In the genomic region with DNA sequence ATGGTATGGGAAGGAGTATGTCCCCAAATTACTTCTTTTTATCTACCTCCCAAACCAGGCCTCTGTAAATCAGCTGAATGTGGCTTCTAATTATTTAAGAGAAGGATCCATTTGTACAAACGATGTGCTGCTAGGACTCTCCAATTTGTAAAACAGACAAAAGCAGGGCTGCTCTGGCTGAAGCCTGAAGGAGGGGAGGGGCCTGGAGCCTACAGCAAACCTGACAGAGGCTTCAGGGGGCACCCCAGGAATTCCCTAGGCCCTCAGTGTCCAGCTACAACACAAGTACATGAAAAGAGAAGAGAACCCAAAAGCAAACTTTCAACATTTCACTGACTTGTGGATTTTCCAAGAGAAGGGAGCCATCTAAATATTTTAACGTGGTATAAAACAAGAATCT, we compare ENCODE assay signal across 18 cellular contexts.
A peak's percentile ranks its signal among the peaks of the same experiment; 100 is the strongest.
DNase-seq lines count a peak whose midpoint lies in the region; ATAC-seq and TF ChIP-seq lines count a peak whose summit lies in the region.
"Had no signal": no experiment of that assay in that cellular context is flagged by ENCODE, and none has a peak within 500 bp of the region (broad histone marks: within the 10 kb centered on the region; RNA-seq: fewer than 3 reads in every experiment).

No MANE protein-coding gene starts in this region.

- H3K9me2 ChIP-seq in GM23338 (ENCODE audit: insufficient read depth), result no peaks in the 10 kb centered on the region; the same call in 1 of the 2 replicates

- intact Hi-C loops in left colon (cut with DNase I, micrococcal nuclease), result no loop called here

- no CpG with 5 or more reads among the region's 2 CpGs for WGBS in mesendoderm (ENCODE audit: extremely low coverage, insufficient coverage, low lambda C conversion rate)

- peak overlapping the region; percentile 14 for H2BK15ac ChIP-seq in mesendoderm (replicated peaks; ENCODE audit: low read depth)

- H3K27me3 Mint-ChIP-seq in GM23338 (ENCODE audit: insufficient read depth, low read depth, poor library complexity), result no peaks in the 10 kb centered on the region
- no peaks in the 10 kb centered on the region for H3K27me3 Mint-ChIP-seq in neural progenitor cell (ENCODE audit: insufficient read depth, low read depth)

- H3K4me3 Mint-ChIP-seq in GM23338 (no peak overlapping the region), neural progenitor cell (no peak overlapping the region)
- H3K4me3 Mint-ChIP-seq: CD4-positive, alpha-beta memory T cell; HFFc6 had no signal

- no peak overlapping the region for H3K4ac ChIP-seq in mesendoderm (ENCODE audit: low read depth, low read length)

- H3K23ac ChIP-seq in mesendoderm (ENCODE audit: low read length), result no peak overlapping the region

- H3K27me3 ChIP-seq in GM23338 (ENCODE audit: insufficient read depth), result no peaks in the 10 kb centered on the region
- no peaks in the 10 kb centered on the region for H3K27me3 ChIP-seq in HUES48 (ENCODE audit: control insufficient read depth, insufficient read depth, low read length)
- H3K27me3 ChIP-seq in mesendoderm (ENCODE audit: insufficient read depth, low read length, poor library complexity), result no peaks in the 10 kb centered on the region
- H3K27me3 ChIP-seq in neural progenitor cell, result no peaks in the 10 kb centered on the region

- peaks cover 41% of the 10 kb centered on the region for H3K79me2 ChIP-seq in GM23338 (replicated peaks; ENCODE audit: insufficient read depth)
- peaks cover 4% of the 10 kb centered on the region for H3K79me2 ChIP-seq in mesendoderm (ENCODE audit: control insufficient read depth, insufficient read depth, low read length)
- H3K79me2 ChIP-seq in neural progenitor cell (ENCODE audit: low read depth), result peaks cover 78% of the 10 kb centered on the region

- no peak overlapping the region for H3K27ac Mint-ChIP-seq in GM23338
- H3K27ac Mint-ChIP-seq in neural progenitor cell, result no peak overlapping the region
- H3K27ac Mint-ChIP-seq: CD4-positive, alpha-beta memory T cell; HFFc6 had no signal

- H3K18ac ChIP-seq in mesendoderm (ENCODE audit: low read length), result no peak overlapping the region

- H3K4me1 Mint-ChIP-seq in GM23338 (peaks cover 31% of the 10 kb centered on the region), neural progenitor cell (peaks cover 40% of the 10 kb centered on the region)
- H3K4me1 Mint-ChIP-seq: CD4-positive, alpha-beta memory T cell had no signal

- no peak overlapping the region for H3K56ac ChIP-seq in mesendoderm (ENCODE audit: low read length)

- H2AFZ ChIP-seq in GM23338, result no peak overlapping the region
- no peak overlapping the region for H2AFZ ChIP-seq in neural progenitor cell (replicated peaks)

- H3K9ac ChIP-seq in HUES48 (ENCODE audit: low read depth, low read length), result no peak overlapping the region
- no peak overlapping the region for H3K9ac ChIP-seq in mesendoderm (ENCODE audit: low read length)
- H3K9ac ChIP-seq in neural progenitor cell, result no peak overlapping the region

- 0 out of 2 replicates have a peak overlapping the region, but pooled peaks have one; percentile 12 for H3K27ac ChIP-seq in GM23338 (ENCODE audit: low read depth)
- H3K27ac ChIP-seq in HUES48 (ENCODE audit: low read depth, low read length), result peak overlapping the region; percentile 8
- H3K27ac ChIP-seq in mesendoderm (ENCODE audit: low read depth, low read length), result no peak overlapping the region
- H3K27ac ChIP-seq in neural progenitor cell, result peak overlapping the region; percentile 2

- H4K8ac ChIP-seq in mesendoderm (ENCODE audit: low read depth, low read length), result no peak overlapping the region

- H3K36me3 Mint-ChIP-seq in GM23338 (ENCODE audit: low read depth) (peaks cover 3% of the 10 kb centered on the region; the same call in 1 of the 3 replicates), neural progenitor cell (peaks cover 2% of the 10 kb centered on the region)
- H3K36me3 Mint-ChIP-seq: CD4-positive, alpha-beta memory T cell had no signal

- no peak overlapping the region for H4K5ac ChIP-seq in mesendoderm (ENCODE audit: low read length)

- peak overlapping the region; percentile 29; the same call in 1 of the 2 replicates for H3K4me2 ChIP-seq in GM23338
- H3K4me2 ChIP-seq in mesendoderm (ENCODE audit: low read length), result no peak overlapping the region
- peak overlapping the region; percentile 52 for H3K4me2 ChIP-seq in neural progenitor cell

- H3K4me3 ChIP-seq in GM23338 (no peak overlapping the region), HUES48 (ENCODE audit: low read depth, low read length) (no peak overlapping the region), mesendoderm (ENCODE audit: low read length) (no peak overlapping the region), neural progenitor cell (no peak overlapping the region)
- H3K4me3 ChIP-seq: HAP-1 had no signal

- peaks cover 2% of the 10 kb centered on the region for H3K79me1 ChIP-seq in mesendoderm (ENCODE audit: low read length)

- ATAC-seq in GM23338 (peak; percentile 79), GM18520 (IDR thresholded peaks at IDR 0.05; ENCODE audit: unreplicated experiment) (no peak), left colon (no peak)

- no peaks in the 10 kb centered on the region for H4K20me1 ChIP-seq in GM23338 (replicated peaks; ENCODE audit: insufficient read depth)
- H4K20me1 ChIP-seq in neural progenitor cell (ENCODE audit: low read depth), result peaks cover 10% of the 10 kb centered on the region

- H3K9me3 ChIP-seq in HUES48 (ENCODE audit: control insufficient read depth, insufficient read depth, low read length) (no peaks in the 10 kb centered on the region), neural progenitor cell (ENCODE audit: low read depth) (no peaks in the 10 kb centered on the region)
- H3K9me3 ChIP-seq: HAP-1 had no signal

- no peak overlapping the region for H2BK5ac ChIP-seq in mesendoderm (ENCODE audit: low read length)

- no peaks in the 10 kb centered on the region for H3K9me3 Mint-ChIP-seq in GM23338
- H3K9me3 Mint-ChIP-seq in neural progenitor cell, result peaks cover 5% of the 10 kb centered on the region
- H3K9me3 Mint-ChIP-seq: CD4-positive, alpha-beta memory T cell had no signal

- H3F3A ChIP-seq in GM23338 (replicated peaks; ENCODE audit: low read depth) (no peaks in the 10 kb centered on the region), neural progenitor cell (ENCODE audit: low read depth) (peaks cover 16% of the 10 kb centered on the region)

- TF ChIP-seq CTCF in GM23338 (conservative IDR thresholded peaks at IDR 0.05; ENCODE audit: low read depth in 2 of 2) (no peak), neural progenitor cell (IDR thresholded peaks at IDR 0.05) (no peak)

- H2BK120ac ChIP-seq in mesendoderm (ENCODE audit: low read depth, low read length), result no peak overlapping the region

- H2AK5ac ChIP-seq in mesendoderm (ENCODE audit: low read length), result no peak overlapping the region

- no peaks in the 10 kb centered on the region for H3K36me3 ChIP-seq in GM23338 (ENCODE audit: insufficient read depth)
- no peaks in the 10 kb centered on the region for H3K36me3 ChIP-seq in HUES48 (ENCODE audit: control insufficient read depth, insufficient read depth, low read length)
- H3K36me3 ChIP-seq in mesendoderm (ENCODE audit: control insufficient read depth, insufficient read depth, low read length), result no peaks in the 10 kb centered on the region
- H3K36me3 ChIP-seq in neural progenitor cell, result no peaks in the 10 kb centered on the region
- H3K36me3 ChIP-seq: HAP-1 had no signal

- peaks cover 20% of the 10 kb centered on the region for H3K4me1 ChIP-seq in GM23338 (ENCODE audit: insufficient read depth)
- peaks cover 23% of the 10 kb centered on the region for H3K4me1 ChIP-seq in HUES48 (ENCODE audit: control insufficient read depth, insufficient read depth, low read length)
- peaks cover 11% of the 10 kb centered on the region for H3K4me1 ChIP-seq in mesendoderm (ENCODE audit: control insufficient read depth, low read depth, low read length)
- H3K4me1 ChIP-seq in neural progenitor cell, result peaks cover 50% of the 10 kb centered on the region
- H3K4me1 ChIP-seq: HAP-1 had no signal

- DNase-seq in GM23338 (ENCODE audit: low spot score) (peak; percentile 30), mesendoderm (no peak), neural progenitor cell (ENCODE audit: low spot score) (peak; percentile 64), amniotic stem cell (lab: John Stamatoyannopoulos, UW) (no peak), left colon (no peak)
- no peak for DNase-seq in activated naive CD4-positive, alpha-beta T cell treated with anti-CD3 and anti-CD28 coated beads, Interleukin-2, amount 50 U/mL, for 16 hours
- DNase-seq: C1 segment of cervical spinal cord; Calu3; CD4-positive, alpha-beta memory T cell; COR-L47; DMS53; DMS79 treated with DMSO at 0.1 percent for 48 hours; GF-D8; GOT3; HFFc6 had no signal

TF ChIP-seq in GM23338, 12 proteins besides CTCF, POLR2A, EP300 and RAD21:
- TF ChIP-seq ZNF114 (CRISPR knock-in tag; IDR thresholded peaks at IDR 0.05), result no peak
- TF ChIP-seq, protein P1, sequence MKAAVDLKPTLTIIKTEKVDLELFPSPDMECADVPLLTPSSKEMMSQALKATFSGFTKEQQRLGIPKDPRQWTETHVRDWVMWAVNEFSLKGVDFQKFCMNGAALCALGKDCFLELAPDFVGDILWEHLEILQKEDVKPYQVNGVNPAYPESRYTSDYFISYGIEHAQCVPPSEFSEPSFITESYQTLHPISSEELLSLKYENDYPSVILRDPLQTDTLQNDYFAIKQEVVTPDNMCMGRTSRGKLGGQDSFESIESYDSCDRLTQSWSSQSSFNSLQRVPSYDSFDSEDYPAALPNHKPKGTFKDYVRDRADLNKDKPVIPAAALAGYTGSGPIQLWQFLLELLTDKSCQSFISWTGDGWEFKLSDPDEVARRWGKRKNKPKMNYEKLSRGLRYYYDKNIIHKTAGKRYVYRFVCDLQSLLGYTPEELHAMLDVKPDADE (IDR thresholded peaks at IDR 0.05), result no peak
- no peak for TF ChIP-seq JUNB (IDR thresholded peaks at IDR 0.05; ENCODE audit: unreplicated experiment)

Comparison
In these comparisons a context has a peak if more than half of its experiments do, and no peak if none do; other contexts are left out.
1. DNase-seq: peak in GM23338 (single experiment) and neural progenitor cell (single experiment); none in mesendoderm (single experiment), amniotic stem cell (single experiment), activated naive CD4-positive, alpha-beta T cell treated with anti-CD3 and anti-CD28 coated beads, Interleukin-2, amount 50 U/mL, for 16 hours (single experiment) and left colon (0 of 2).